ENCODE assay signal across 8 cellular contexts in the genomic region with DNA sequence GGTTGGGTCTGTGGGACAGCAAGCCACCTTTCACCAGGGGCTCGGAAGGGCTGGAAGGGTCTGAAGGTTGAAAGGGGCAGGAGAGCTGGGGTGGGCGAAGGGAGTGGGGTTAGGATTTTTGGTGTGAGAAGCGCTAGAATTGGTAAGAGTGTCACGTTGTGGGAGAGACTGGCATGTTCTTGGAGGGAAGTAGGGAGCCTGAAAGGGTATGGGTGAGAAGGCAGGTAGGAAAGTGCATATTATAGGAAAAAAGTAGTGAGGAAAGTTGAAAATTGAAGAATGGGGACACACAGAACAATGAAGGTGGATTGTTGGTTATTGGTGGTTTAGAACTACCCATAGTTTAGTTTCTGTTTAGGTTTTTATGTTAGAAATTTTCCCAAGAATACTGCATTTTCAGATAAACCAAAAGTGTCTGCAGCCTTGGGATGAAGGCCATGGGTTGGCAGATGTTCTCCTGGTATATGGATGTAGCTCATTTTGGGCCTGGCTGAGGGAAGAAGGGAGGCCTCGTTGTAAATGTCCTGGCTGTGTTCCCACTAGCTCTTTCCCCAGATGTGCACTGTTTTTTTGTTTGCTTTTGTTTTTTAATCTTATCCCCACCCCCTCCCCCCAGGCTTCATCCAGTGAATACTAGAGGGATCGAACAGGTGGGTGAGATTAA. TPM values are rescaled to one million over a fixed set of nuclear protein-coding genes. Genes with fewer than 3 reads are reported as not detected.
DNase-seq lines count a peak whose midpoint lies in the region; ATAC-seq, FAIRE-seq and TF ChIP-seq lines count a peak whose summit lies in the region.

No MANE protein-coding gene starts in this region.

- TF ChIP-seq CTCF in Calu3 (IDR thresholded peaks at IDR 0.05; ENCODE audit: unreplicated experiment) = no peak
- no peak for TF ChIP-seq CTCF in H1 (IDR thresholded peaks at IDR 0.05; ENCODE audit: control extremely low read depth in 1 of 3, insufficient read depth in 1 of 3, low read depth in 1 of 3, low read length in 3 of 3)
- no peak for TF ChIP-seq CTCF in osteoblast (IDR thresholded peaks at IDR 0.05; ENCODE audit: extremely low read depth, low read depth, low read length)

- H3K4me3 ChIP-seq in H1 (ENCODE audit: extremely low read depth in 1 of 4, insufficient read depth in 2 of 4, low read depth in 3 of 4, low read length in 4 of 4) = peak overlapping the region; percentile 65 to 98 (median 74); a peak in 7 of 8 replicates
- peak overlapping the region; percentile 78 for H3K4me3 ChIP-seq in osteoblast (ENCODE audit: insufficient read depth, low read length)

- H4K5ac ChIP-seq in H1 (ENCODE audit: insufficient read length, low read depth, low read length) = no peak overlapping the region

- H3K27me3 ChIP-seq in H1 (replicated peaks in 1 of 4; ENCODE audit: control insufficient read depth in 3 of 4, extremely low read depth in 1 of 4, insufficient read depth in 3 of 4, low read length in 3 of 4) = no peaks in the 10 kb centered on the region
- no peaks in the 10 kb centered on the region for H3K27me3 ChIP-seq in osteoblast (ENCODE audit: insufficient read depth, low read length)

- intact Hi-C loops in Calu3 (cut with micrococcal nuclease; ENCODE audit: unreplicated experiment) = no loop called here

- 0 out of 2 replicates have a peak overlapping the region, but pooled peaks have one; percentile 52 for H3K18ac ChIP-seq in H1 (ENCODE audit: extremely low read depth, low read length)

- no TSS peak for BruUV-seq in Calu3 (replicated peaks; lab: Mats Ljungman, UMichigan)

- no peak overlapping the region for H3K4ac ChIP-seq in H1 (replicated peaks; ENCODE audit: insufficient read length, low read depth, low read length)

- H3K27ac Mint-ChIP-seq in Calu3 (ENCODE audit: unreplicated experiment) = peak overlapping the region; percentile 70

- H2BK5ac ChIP-seq in H1 (ENCODE audit: low read depth, low read length) = no peak overlapping the region

- H3K4me3 Mint-ChIP-seq in Calu3 (ENCODE audit: low read depth, unreplicated experiment) = peak overlapping the region; percentile 98

- TF ChIP-seq EP300 in H1 (IDR thresholded peaks at IDR 0.05; ENCODE audit: borderline replicate concordance in 1 of 2, low read depth in 2 of 2, low read length in 2 of 2) = no peak

- DNase-seq in Calu3 (no peak), NCI-H69 (lab: John Stamatoyannopoulos, UW) (peak; percentile 51), H1 (ENCODE audit: low read depth in 1 of 2, low spot score in 2 of 2) (no peak), osteoblast (ENCODE audit: insufficient read length, low spot score, missing footprints) (peak; percentile 65), AG20443 (ENCODE audit: low spot score) (no peak), cerebellum (ENCODE audit: low spot score) (no peak)

- peak overlapping the region in 3 of 4 experiments; percentile 5 to 41 (median 13); a peak in 3 of 7 replicates for H3K9ac ChIP-seq in H1 (replicated peaks in 1 of 4; ENCODE audit: extremely low read depth in 1 of 4, low read depth in 3 of 4, low read length in 3 of 4)

- H2BK12ac ChIP-seq in H1 (ENCODE audit: low read depth, low read length) = no peak overlapping the region

- no peak overlapping the region for H2BK120ac ChIP-seq in H1 (replicated peaks; ENCODE audit: low read depth, low read length)

- no peak overlapping the region for H2BK15ac ChIP-seq in H1 (ENCODE audit: low read length)

- H3K79me1 ChIP-seq in H1 (ENCODE audit: low read depth, low read length) = peaks cover 16% of the 10 kb centered on the region

- H3K4me1 Mint-ChIP-seq in Calu3 (ENCODE audit: low read depth, unreplicated experiment) = peaks cover 22% of the 10 kb centered on the region

- WGBS in H1 (ENCODE audit: extremely low coverage in 1 of 2, insufficient coverage in 1 of 2, insufficient read length in 1 of 2, insufficient replicate concordance in 2 of 2, low coverage in 1 of 2, low lambda C conversion rate in 2 of 2, missing lambda C conversion rate in 1 of 2), 2 experiments = 40% methylated on average over 6 of the region's 6 CpGs; no CpG with 5 or more reads in 1 of the 2 experiments

- peaks cover 0 to 6% (median 3%) of the 10 kb centered on the region in 4 experiments; a peak in 6 of 8 replicates for H3K36me3 ChIP-seq in H1 (ENCODE audit: control insufficient read depth in 2 of 4, insufficient read depth in 4 of 4, low read length in 3 of 4)
- H3K36me3 ChIP-seq in osteoblast (ENCODE audit: insufficient read depth, low read length) = peaks cover 7% of the 10 kb centered on the region

- H3K4me1 ChIP-seq in H1 (replicated peaks in 1 of 4; ENCODE audit: control insufficient read depth in 3 of 4, insufficient read depth in 4 of 4, low read length in 3 of 4) = peaks cover 4 to 18% (median 13%) of the 10 kb centered on the region in 4 experiments
- peaks cover 19% of the 10 kb centered on the region for H3K4me1 ChIP-seq in osteoblast (ENCODE audit: insufficient read depth, low read length)

- H3K23me2 ChIP-seq in H1 (ENCODE audit: low read depth, low read length) = peaks cover 14% of the 10 kb centered on the region

- CTCF ChIA-PET in Calu3 (lab: Charles Lee) (interaction anchor here (0.7 to 1.9 kb wide), 3 partner anchors 12 to 69 kb away, joined by 3 to 11 read pairs (median 5); no protein-coding TSS in a partner anchor), H1 (lab: Charles Lee; ENCODE audit: partially characterized antibody) (interaction anchor here (1.1 to 7.6 kb wide), 16 partner anchors 9 to 86 kb away, joined by 3 to 123 read pairs (median 8); partner anchors contain the start of genes DIO1, LDLRAD1 and YIPF1)

- peaks cover 7 to 11% of the 10 kb centered on the region in 2 experiments for H4K20me1 ChIP-seq in H1 (replicated peaks in 1 of 2; ENCODE audit: control insufficient read depth in 1 of 2, insufficient read depth in 2 of 2, low read length in 2 of 2)
- peaks cover 14% of the 10 kb centered on the region for H4K20me1 ChIP-seq in osteoblast (ENCODE audit: insufficient read depth, low read length)

- H3K9me3 ChIP-seq in H1 (ENCODE audit: insufficient read depth in 2 of 2, low read depth in 1 of 2, low read length in 1 of 2) (no peaks in the 10 kb centered on the region), osteoblast (ENCODE audit: low read depth, low read length) (no peaks in the 10 kb centered on the region)

- H2AK5ac ChIP-seq in H1 (ENCODE audit: low read depth, low read length) = no peak overlapping the region

- no peak for TF ChIP-seq RAD21 in H1 (IDR thresholded peaks at IDR 0.05 in 1 of 2, conservative IDR thresholded peaks at IDR 0.05 in 1 of 2; ENCODE audit: low read depth in 2 of 2, low read length in 2 of 2)

- no peak overlapping the region for H3K23ac ChIP-seq in H1 (ENCODE audit: insufficient read length)

- no peak overlapping the region for H2BK20ac ChIP-seq in H1 (ENCODE audit: low read length)

- no peaks in the 10 kb centered on the region for H3K27me3 Mint-ChIP-seq in Calu3 (ENCODE audit: unreplicated experiment)

- H3K4me2 ChIP-seq in H1 (ENCODE audit: insufficient read depth in 1 of 2, low read depth in 2 of 2, low read length in 2 of 2) (peak overlapping the region; percentile 82 to 96), osteoblast (ENCODE audit: insufficient read depth, low read length) (peak overlapping the region; percentile 77)

- no peak overlapping the region for H3K14ac ChIP-seq in H1 (ENCODE audit: insufficient read length)

- no peak overlapping the region for H4K8ac ChIP-seq in H1 (ENCODE audit: extremely low read depth, insufficient read depth, low read length)

- ATAC-seq in GM21737 (IDR thresholded peaks at IDR 0.05; ENCODE audit: unreplicated experiment) = no peak
- no peak for ATAC-seq in HG03460 (IDR thresholded peaks at IDR 0.05; ENCODE audit: unreplicated experiment)

- peaks cover 37% of the 10 kb centered on the region for H3K36me3 Mint-ChIP-seq in Calu3 (ENCODE audit: insufficient read depth, unreplicated experiment)

- H3K56ac ChIP-seq in H1 (replicated peaks; ENCODE audit: insufficient read length, low read depth, low read length) = no peak overlapping the region

- H4K91ac ChIP-seq in H1 (replicated peaks; ENCODE audit: insufficient read length, low read length) = peak overlapping the region; percentile 2

- POLR2A ChIA-PET in H1 (lab: Charles Lee; ENCODE audit: partially characterized antibody) = interaction anchor here (1.3 to 2.2 kb wide), 4 partner anchors 9 to 86 kb away, joined by 3 to 7 read pairs (median 4); no protein-coding TSS in a partner anchor

- H2AFZ ChIP-seq in H1 (ENCODE audit: low read length) (no peak overlapping the region), osteoblast (ENCODE audit: low read length) (peak overlapping the region; percentile 54)

- no peak for TF ChIP-seq POLR2A in H1 (IDR thresholded peaks at IDR 0.05; ENCODE audit: control extremely low read depth in 1 of 2, low read depth in 2 of 2, low read length in 2 of 2)

- no peak overlapping the region for H3K27ac ChIP-seq in H1 (ENCODE audit: low read depth, low read length)
- no peak overlapping the region for H3K27ac ChIP-seq in osteoblast (ENCODE audit: low read depth, low read length)

- H3K79me2 ChIP-seq in H1 (ENCODE audit: control insufficient read depth in 1 of 2, insufficient read depth in 2 of 2, low read length in 2 of 2) (peaks cover 3 to 51% of the 10 kb centered on the region in 2 experiments; a peak in 3 of 4 replicates), osteoblast (ENCODE audit: insufficient read depth, low read length) (peaks cover 89% of the 10 kb centered on the region)

- H3K9me3 Mint-ChIP-seq in Calu3 (ENCODE audit: low read depth, unreplicated experiment) = no peaks in the 10 kb centered on the region

- no peak for FAIRE-seq in H1 (lab: Jason Lieb, UNC)

RNA-seq across cellular contexts. Expression of gene LRRC42, which starts 1.2 kb away (rescaled TPM):
- total RNA-seq in Calu3 (2022) (23.8 and 24.9 TPM in 2 replicates), osteoblast (38.7 and 43.9 TPM in 2 replicates), cerebellum (14.2 TPM)
- total RNA-seq in H1 (2021; fragmentation: NEBNext Ultra II Directional; extraction: Animal tissue kit (Norgen Biotek cat#: 25700)) = 54.1 and 54.6 TPM in 2 replicates
- 30.4 and 38.2 TPM in 2 replicates for polyA plus RNA-seq in H1 (2011; rRNA removed)
- polyA plus RNA-seq in H1 (2011; cell fraction: cytosol; rRNA removed) = 45.0 TPM
- 29.2 TPM for polyA plus RNA-seq in H1 (2011; cell fraction: nucleus; rRNA removed)
- 48.6 to 70.3 TPM (median 52.5 TPM) in 4 replicates for polyA plus RNA-seq in H1 (2012, experiment 1 of 2)
- polyA plus RNA-seq in H1 (2012, experiment 2 of 2) = 52.2 TPM
- polyA plus RNA-seq in H1 (2013, experiment 1 of 2) = 31.2 TPM
- 29.3 TPM for polyA plus RNA-seq in H1 (2013, experiment 2 of 2)
- 42.0 and 44.6 TPM in 2 replicates for polyA minus RNA-seq in H1 (2011; rRNA and poly(A)+ RNA removed)
- polyA minus RNA-seq in H1 (2011; cell fraction: cytosol; rRNA and poly(A)+ RNA removed) = 24.8 TPM
- polyA minus RNA-seq in H1 (2011; cell fraction: nucleus; rRNA and poly(A)+ RNA removed) = 18.2 TPM

RNA-seq across cellular contexts. Expression of gene IFT25, which starts 1.8 kb away (rescaled TPM):
- total RNA-seq in Calu3 (2022) (25.8 and 30.0 TPM in 2 replicates), osteoblast (21.7 and 22.7 TPM in 2 replicates), cerebellum (42.2 TPM)
- total RNA-seq in H1 (2021; fragmentation: NEBNext Ultra II Directional; extraction: Animal tissue kit (Norgen Biotek cat#: 25700)) = 29.7 and 36.3 TPM in 2 replicates
- polyA plus RNA-seq in H1 (2011; rRNA removed) = 11.3 and 15.0 TPM in 2 replicates
- 22.9 TPM for polyA plus RNA-seq in H1 (2011; cell fraction: cytosol; rRNA removed)
- 7.7 TPM for polyA plus RNA-seq in H1 (2011; cell fraction: nucleus; rRNA removed)
- 26.8 to 58.2 TPM (median 33.2 TPM) in 4 replicates for polyA plus RNA-seq in H1 (2012, experiment 1 of 2)
- polyA plus RNA-seq in H1 (2012, experiment 2 of 2) = 24.3 TPM
- polyA plus RNA-seq in H1 (2013, experiment 1 of 2) = 40.4 TPM
- 42.1 TPM for polyA plus RNA-seq in H1 (2013, experiment 2 of 2)
- polyA minus RNA-seq in H1 (2011; rRNA and poly(A)+ RNA removed) = 4.2 and 5.5 TPM in 2 replicates
- polyA minus RNA-seq in H1 (2011; cell fraction: cytosol; rRNA and poly(A)+ RNA removed) = 6.2 TPM
- polyA minus RNA-seq in H1 (2011; cell fraction: nucleus; rRNA and poly(A)+ RNA removed) = 9.7 TPM

RNA-seq across cellular contexts. Expression of gene DIO1, which starts 53.3 kb away (rescaled TPM):
- total RNA-seq in Calu3 (2022) (not detected in 2 replicates), osteoblast (not detected in 2 replicates), cerebellum (not detected)
- not detected in 2 replicates for total RNA-seq in H1 (2021; fragmentation: NEBNext Ultra II Directional; extraction: Animal tissue kit (Norgen Biotek cat#: 25700))
- 0.14 and 0.39 TPM in 2 replicates for polyA plus RNA-seq in H1 (2011; rRNA removed)
- 0.17 TPM for polyA plus RNA-seq in H1 (2011; cell fraction: cytosol; rRNA removed)
- polyA plus RNA-seq in H1 (2011; cell fraction: nucleus; rRNA removed) = not detected
- 0.11 to 0.15 TPM in 2 of 4 replicates, not detected in the others for polyA plus RNA-seq in H1 (2012, experiment 1 of 2)
- polyA plus RNA-seq in H1 (2012, experiment 2 of 2) = not detected
- polyA plus RNA-seq in H1 (2013, experiment 1 of 2) = 0.08 TPM
- polyA plus RNA-seq in H1 (2013, experiment 2 of 2) = 0.11 TPM
- polyA minus RNA-seq in H1 (2011; rRNA and poly(A)+ RNA removed) = 0.44 and 0.50 TPM in 2 replicates
- not detected for polyA minus RNA-seq in H1 (2011; cell fraction: cytosol; rRNA and poly(A)+ RNA removed)
- not detected for polyA minus RNA-seq in H1 (2011; cell fraction: nucleus; rRNA and poly(A)+ RNA removed)

RNA-seq across cellular contexts. Expression of gene YIPF1, which starts 57.7 kb away (rescaled TPM):
- total RNA-seq in Calu3 (2022) (15.2 and 18.2 TPM in 2 replicates), osteoblast (22.4 and 23.2 TPM in 2 replicates), cerebellum (14.6 TPM)
- total RNA-seq in H1 (2021; fragmentation: NEBNext Ultra II Directional; extraction: Animal tissue kit (Norgen Biotek cat#: 25700)) = 31.8 and 32.6 TPM in 2 replicates
- 31.3 and 53.7 TPM in 2 replicates for polyA plus RNA-seq in H1 (2011; rRNA removed)
- polyA plus RNA-seq in H1 (2011; cell fraction: cytosol; rRNA removed) = 39.1 TPM
- 22.8 TPM for polyA plus RNA-seq in H1 (2011; cell fraction: nucleus; rRNA removed)
- 29.4 to 42.3 TPM (median 32.9 TPM) in 4 replicates for polyA plus RNA-seq in H1 (2012, experiment 1 of 2)
- 26.2 TPM for polyA plus RNA-seq in H1 (2012, experiment 2 of 2)
- polyA plus RNA-seq in H1 (2013, experiment 1 of 2) = 49.0 TPM
- 52.1 TPM for polyA plus RNA-seq in H1 (2013, experiment 2 of 2)
- 41.7 and 56.8 TPM in 2 replicates for polyA minus RNA-seq in H1 (2011; rRNA and poly(A)+ RNA removed)
- 15.0 TPM for polyA minus RNA-seq in H1 (2011; cell fraction: cytosol; rRNA and poly(A)+ RNA removed)
- polyA minus RNA-seq in H1 (2011; cell fraction: nucleus; rRNA and poly(A)+ RNA removed) = 13.3 TPM

Comparison
In these comparisons a context has a peak if more than half of its experiments do, and no peak if none do; other contexts are left out.
1. DNase-seq: peak in NCI-H69 (single experiment) and osteoblast (single experiment); none in Calu3 (single experiment), H1 (0 of 2), AG20443 (single experiment) and cerebellum (single experiment).